In genomic region chr17:32795339-32795979, GRCh38 we compare ENCODE assay signal across 1 cellular context.
TF ChIP-seq lines count a peak whose summit lies in the region.

No MANE protein-coding gene starts in this region.

TF ChIP-seq in HepG2, 621 proteins besides CTCF, POLR2A, EP300 and RAD21 (continued from another document):
- TF ChIP-seq FOXK1 (CRISPR knock-in tag; IDR thresholded peaks at IDR 0.05; ENCODE audit: borderline replicate concordance, low read depth) (0 out of 2 replicates have a peak, but pooled peaks have one; percentile 30), BATF2 (CRISPR knock-in tag; IDR thresholded peaks at IDR 0.05) (no peak), ZNF292 (CRISPR knock-in tag; IDR thresholded peaks at IDR 0.05; ENCODE audit: borderline replicate concordance, low read depth) (no peak), ZFX (CRISPR knock-in tag; IDR thresholded peaks at IDR 0.05; ENCODE audit: low read depth) (0 out of 2 replicates have a peak, but pooled peaks have one; percentile 21), FOXP4 (CRISPR knock-in tag; IDR thresholded peaks at IDR 0.05) (peak; percentile 28; the same call in 1 of the 2 replicates), SALL1 (CRISPR knock-in tag; IDR thresholded peaks at IDR 0.05) (0 out of 2 replicates have a peak, but pooled peaks have one; percentile 13), HNF4A (CRISPR knock-in tag; IDR thresholded peaks at IDR 0.05) (0 out of 2 replicates have a peak, but pooled peaks have one; percentile 14)
TF ChIP-seq in HepG2: peak in this region for 14.
